ENCODE assay signal across 10 cellular contexts in genomic region chr18:59516356-59517155, GRCh38.
A peak's percentile ranks its signal among the peaks of the same experiment; 100 is the strongest.
DNase-seq lines count a peak whose midpoint lies in the region; ATAC-seq and TF ChIP-seq lines count a peak whose summit lies in the region.
"Had no signal": no experiment of that assay in that cellular context is flagged by ENCODE, and none has a peak within 500 bp of the region (broad histone marks: within the 10 kb centered on the region; RNA-seq: fewer than 3 reads in every experiment).

No MANE protein-coding gene starts in this region.

- TF ChIP-seq CTCF in heart right ventricle (IDR thresholded peaks at IDR 0.05) = no peak
- no peak for TF ChIP-seq CTCF in activated CD8-positive, alpha-beta T cell treated with anti-CD3 and anti-CD28 coated beads for 36 hours (IDR thresholded peaks at IDR 0.05)

- 0 to 2% methylated on average over 6 of the region's 6 CpGs for WGBS in heart right ventricle, 2 donors

- CTCF ChIA-PET in activated CD8-positive, alpha-beta T cell treated with anti-CD3 and anti-CD28 coated beads for 36 hours (lab: Charles Lee) = no interaction called here

- peak overlapping the region in 8 of 10 donors; percentile 18 to 81 (median 70) for H3K27ac ChIP-seq in heart right ventricle
- H3K27ac ChIP-seq: ascending aorta had no signal

- in situ Hi-C loops in SK-MEL-5 (cut with HindIII; ENCODE audit: low pct_unique_long_range_greater_than_20kb, low sequenced_read_pairs) = no loop called here

- POLR2A ChIA-PET in activated CD8-positive, alpha-beta T cell treated with anti-CD3 and anti-CD28 coated beads for 36 hours (lab: Charles Lee) = no interaction called here

- peaks cover 8% of the 10 kb centered on the region for H3K27me3 Mint-ChIP-seq in activated CD8-positive, alpha-beta T cell treated with anti-CD3 and anti-CD28 coated beads for 36 hours
- peaks cover 15% of the 10 kb centered on the region for H3K27me3 Mint-ChIP-seq in activated T-helper 17 cell treated with anti-CD3 and anti-CD28 coated beads, Interleukin-2, amount 50 U/mL, for 72 hours

- H3K4me1 ChIP-seq in heart right ventricle = peaks cover 9 to 49% (median 34%) of the 10 kb centered on the region in 9 donors

- no peaks in the 10 kb centered on the region for H3K4me1 Mint-ChIP-seq in activated CD8-positive, alpha-beta T cell treated with anti-CD3 and anti-CD28 coated beads for 36 hours (ENCODE audit: low read depth)
- H3K4me1 Mint-ChIP-seq in activated T-helper 17 cell treated with anti-CD3 and anti-CD28 coated beads, Interleukin-2, amount 50 U/mL, for 72 hours = no peaks in the 10 kb centered on the region

- no peaks in the 10 kb centered on the region for H3K36me3 ChIP-seq in heart right ventricle
- H3K36me3 ChIP-seq: ascending aorta had no signal

- no peak overlapping the region for H3K4me3 ChIP-seq in heart right ventricle
- H3K4me3 ChIP-seq: ascending aorta had no signal

- H3K27me3 ChIP-seq in heart right ventricle = no peaks in the 10 kb centered on the region
- H3K27me3 ChIP-seq: ascending aorta had no signal

- intact Hi-C loops in heart right ventricle (cut with DNase I) = loop anchor here in 3 of 10 donors (2.0 to 5.0 kb wide), 3 partner anchors 46 to 49 kb away; no protein-coding TSS in a partner anchor
- intact Hi-C loops in activated CD8-positive, alpha-beta T cell treated with anti-CD3 and anti-CD28 coated beads for 36 hours (cut with micrococcal nuclease) = no loop called here

- peaks cover 0 to 11% (median 0%) of the 10 kb centered on the region in 11 donors for H3K9me3 ChIP-seq in heart right ventricle
- H3K9me3 ChIP-seq: ascending aorta had no signal

- H3K36me3 Mint-ChIP-seq in activated CD8-positive, alpha-beta T cell treated with anti-CD3 and anti-CD28 coated beads for 36 hours (ENCODE audit: low read depth) = no peaks in the 10 kb centered on the region
- no peaks in the 10 kb centered on the region for H3K36me3 Mint-ChIP-seq in activated T-helper 17 cell treated with anti-CD3 and anti-CD28 coated beads, Interleukin-2, amount 50 U/mL, for 72 hours (ENCODE audit: low read depth)

- no peaks in the 10 kb centered on the region for H3K9me3 Mint-ChIP-seq in activated CD8-positive, alpha-beta T cell treated with anti-CD3 and anti-CD28 coated beads for 36 hours
- no peaks in the 10 kb centered on the region for H3K9me3 Mint-ChIP-seq in activated T-helper 17 cell treated with anti-CD3 and anti-CD28 coated beads, Interleukin-2, amount 50 U/mL, for 72 hours

- H3K4me3 Mint-ChIP-seq in activated CD8-positive, alpha-beta T cell treated with anti-CD3 and anti-CD28 coated beads for 36 hours = no peak overlapping the region
- no peak overlapping the region for H3K4me3 Mint-ChIP-seq in activated T-helper 17 cell treated with anti-CD3 and anti-CD28 coated beads, Interleukin-2, amount 50 U/mL, for 72 hours

- DNase-seq in GM04504 (ENCODE audit: low read depth) (peak; percentile 47), SK-MEL-5 (ENCODE audit: low read depth, low spot score) (peak; percentile 15), heart right ventricle (peak in 1 of 2 donors; percentile 70), renal cortical epithelial cell (ENCODE audit: low read depth) (peak; percentile 90), NCI-H1694 treated with DMSO at 0.1 percent for 48 hours (lab: John Stamatoyannopoulos, UW) (no peak)
- no peak for DNase-seq in activated T-cell treated with anti-CD3 and anti-CD28 coated beads, Interleukin-2, amount 50 U/mL, for 1 hour
- no peak for DNase-seq in activated CD8-positive, alpha-beta T cell treated with anti-CD3 and anti-CD28 coated beads for 36 hours
- DNase-seq: SHP77 had no signal

- H3K27ac Mint-ChIP-seq in activated CD8-positive, alpha-beta T cell treated with anti-CD3 and anti-CD28 coated beads for 36 hours = no peak overlapping the region
- H3K27ac Mint-ChIP-seq in activated T-helper 17 cell treated with anti-CD3 and anti-CD28 coated beads, Interleukin-2, amount 50 U/mL, for 72 hours = no peak overlapping the region

- ATAC-seq in heart right ventricle = peak; percentile 64 to 91 (median 88)
- ATAC-seq in activated CD8-positive, alpha-beta T cell treated with anti-CD3 and anti-CD28 coated beads for 36 hours = no peak
- ATAC-seq in activated T-helper 17 cell treated with anti-CD3 and anti-CD28 coated beads, Interleukin-2, amount 50 U/mL, for 72 hours (replicated peaks) = no peak

Comparison
In these comparisons a context has a peak if more than half of its experiments do, and no peak if none do; other contexts are left out.
1. DNase-seq: peak in GM04504 (single experiment), SK-MEL-5 (single experiment) and renal cortical epithelial cell (single experiment); none in activated T-cell treated with anti-CD3 and anti-CD28 coated beads, Interleukin-2, amount 50 U/mL, for 1 hour (single experiment), NCI-H1694 treated with DMSO at 0.1 percent for 48 hours (single experiment) and activated CD8-positive, alpha-beta T cell treated with anti-CD3 and anti-CD28 coated beads for 36 hours (single experiment).
2. ATAC-seq: peak in heart right ventricle (8 of 8); none in activated CD8-positive, alpha-beta T cell treated with anti-CD3 and anti-CD28 coated beads for 36 hours (single experiment) and activated T-helper 17 cell treated with anti-CD3 and anti-CD28 coated beads, Interleukin-2, amount 50 U/mL, for 72 hours (single experiment).